Comparison of ENCODE assay signal across 25 cellular contexts in genomic region chr6:39084506-39084905, GRCh38. TPM values are rescaled to one million over a fixed set of nuclear protein-coding genes. Genes with fewer than 3 reads are reported as not detected.
A peak's percentile ranks its signal among the peaks of the same experiment; 100 is the strongest.
DNase-seq lines count a peak whose midpoint lies in the region; ATAC-seq, FAIRE-seq and TF ChIP-seq lines count a peak whose summit lies in the region.
"Had no signal": no experiment of that assay in that cellular context is flagged by ENCODE, and none has a peak within 500 bp of the region (broad histone marks: within the 10 kb centered on the region; RNA-seq: fewer than 3 reads in every experiment).

No MANE protein-coding gene starts in this region.

- H2AK5ac ChIP-seq in H1 (ENCODE audit: low read depth, low read length), result no peak overlapping the region

- H3K23me2 ChIP-seq in H1 (ENCODE audit: low read depth, low read length), result no peaks in the 10 kb centered on the region; the same call in 1 of the 2 replicates

- H2BK20ac ChIP-seq in H1 (ENCODE audit: low read length), result 0 out of 2 replicates have a peak overlapping the region, but pooled peaks have one; percentile 61

- intact Hi-C loops in psoas muscle (cut with DNase I), result loop anchor here in 1 of 2 donors (10.0 kb wide), 1 partner anchor 220 kb away; no protein-coding TSS in a partner anchor

- H3K9me3 Mint-ChIP-seq in activated CD4-positive, alpha-beta T cell treated with anti-CD3 and anti-CD28 coated beads, Interleukin-2, amount 10 ng/mL, durations not matched to agents 7 days and 5 days, result no peaks in the 10 kb centered on the region
- H3K9me3 Mint-ChIP-seq: HFFc6; stimulated activated naive CD8-positive, alpha-beta T cell treated with anti-CD3 and anti-CD28 coated beads, Interleukin-15, Interleukin-2, amounts not matched to agents 100 ng/mL and 50 ng/mL, for 24 hours had no signal

- ATAC-seq in psoas muscle, result no peak
- ATAC-seq: activated CD4-positive, alpha-beta T cell treated with anti-CD3 and anti-CD28 coated beads for 36 hours; body of pancreas had no signal

- CTCF ChIA-PET in H1 (lab: Charles Lee; ENCODE audit: partially characterized antibody), result interaction anchor here (0.6 to 12.5 kb wide), 10 partner anchors 17 to 838 kb away, joined by 3 to 153 read pairs (median 4); no protein-coding TSS in a partner anchor
- CTCF ChIA-PET in activated CD4-positive, alpha-beta T cell treated with anti-CD3 and anti-CD28 coated beads, Interleukin-2, amount 10 ng/mL, durations not matched to agents 7 days and 5 days (lab: Charles Lee), result interaction anchor here (1.4 to 1.8 kb wide), 3 partner anchors 9 to 24 kb away, joined by 4 to 5 read pairs (median 4); no protein-coding TSS in a partner anchor

- H2AFZ ChIP-seq in H1 (ENCODE audit: low read length), result no peak overlapping the region

- WGBS in H1 (ENCODE audit: extremely low coverage in 1 of 2, insufficient coverage in 1 of 2, insufficient read length in 1 of 2, insufficient replicate concordance in 2 of 2, low coverage in 1 of 2, low lambda C conversion rate in 2 of 2, missing lambda C conversion rate in 1 of 2), 2 experiments, result 90% methylated on average over 7 of the region's 7 CpGs; no CpG with 5 or more reads in 1 of the 2 experiments
- 59 to 76% (median 70%) methylated on average over 7 of the region's 7 CpGs for WGBS in psoas muscle, 3 donors

- no peak overlapping the region for H4K8ac ChIP-seq in H1 (ENCODE audit: extremely low read depth, insufficient read depth, low read length)

- H3K4me3 ChIP-seq in H1 (ENCODE audit: extremely low read depth in 1 of 4, insufficient read depth in 2 of 4, low read depth in 3 of 4, low read length in 4 of 4) (no peak overlapping the region), muscle layer of duodenum (ENCODE audit: low read depth in 1 of 2, low read length in 2 of 2) (no peak overlapping the region), psoas muscle (no peak overlapping the region)
- H3K4me3 ChIP-seq: body of pancreas, tibial nerve had no signal

- H4K91ac ChIP-seq in H1 (replicated peaks; ENCODE audit: insufficient read length, low read length), result no peak overlapping the region

- no peak overlapping the region for H3K27ac Mint-ChIP-seq in activated CD4-positive, alpha-beta T cell treated with anti-CD3 and anti-CD28 coated beads, Interleukin-2, amount 10 ng/mL, durations not matched to agents 7 days and 5 days
- H3K27ac Mint-ChIP-seq: activated CD4-positive, alpha-beta T cell treated with anti-CD3 and anti-CD28 coated beads for 36 hours; HFFc6; stimulated activated naive CD8-positive, alpha-beta T cell treated with anti-CD3 and anti-CD28 coated beads, Interleukin-15, Interleukin-2, amounts not matched to agents 100 ng/mL and 50 ng/mL, for 24 hours had no signal

- no peak overlapping the region for H3K4ac ChIP-seq in H1 (replicated peaks; ENCODE audit: insufficient read length, low read depth, low read length)

- no peaks in the 10 kb centered on the region for H4K20me1 ChIP-seq in H1 (replicated peaks in 1 of 2; ENCODE audit: control insufficient read depth in 1 of 2, insufficient read depth in 2 of 2, low read length in 2 of 2)

- POLR2A ChIA-PET in H1 (lab: Charles Lee; ENCODE audit: partially characterized antibody), result interaction anchor here (1.2 kb wide), 1 partner anchor 9 kb away, joined by 4 read pairs; no protein-coding TSS in a partner anchor
- POLR2A ChIA-PET in activated CD4-positive, alpha-beta T cell treated with anti-CD3 and anti-CD28 coated beads, Interleukin-2, amount 10 ng/mL, durations not matched to agents 7 days and 5 days (lab: Charles Lee), result no interaction called here

- no peak for FAIRE-seq in H1 (lab: Jason Lieb, UNC)

- TF ChIP-seq EP300 in H1 (IDR thresholded peaks at IDR 0.05; ENCODE audit: borderline replicate concordance in 1 of 2, low read depth in 2 of 2, low read length in 2 of 2), result no peak

- H4K5ac ChIP-seq in H1 (ENCODE audit: insufficient read length, low read depth, low read length), result no peak overlapping the region

- H3K27me3 ChIP-seq in H1 (replicated peaks in 1 of 4; ENCODE audit: control insufficient read depth in 3 of 4, extremely low read depth in 1 of 4, insufficient read depth in 3 of 4, low read length in 3 of 4) (no peaks in the 10 kb centered on the region), muscle layer of duodenum (ENCODE audit: low read depth, low read length) (no peaks in the 10 kb centered on the region), psoas muscle (ENCODE audit: insufficient read depth in 3 of 3, low read length in 2 of 3) (no peaks in the 10 kb centered on the region)
- H3K27me3 ChIP-seq: body of pancreas had no signal

- TF ChIP-seq CTCF in GM13976 (IDR thresholded peaks at IDR 0.05; ENCODE audit: borderline replicate concordance, control extremely low read depth, extremely low read depth, insufficient read depth, missing control alignments), result no peak
- no peak for TF ChIP-seq CTCF in H1 (IDR thresholded peaks at IDR 0.05; ENCODE audit: control extremely low read depth in 1 of 3, insufficient read depth in 1 of 3, low read depth in 1 of 3, low read length in 3 of 3)
- TF ChIP-seq CTCF in psoas muscle (IDR thresholded peaks at IDR 0.05), result no peak

- H3K36me3 Mint-ChIP-seq in activated CD4-positive, alpha-beta T cell treated with anti-CD3 and anti-CD28 coated beads, Interleukin-2, amount 10 ng/mL, durations not matched to agents 7 days and 5 days (ENCODE audit: low read depth), result no peaks in the 10 kb centered on the region

- H2BK120ac ChIP-seq in H1 (replicated peaks; ENCODE audit: low read depth, low read length), result no peak overlapping the region

- no peak overlapping the region for H3K18ac ChIP-seq in H1 (ENCODE audit: extremely low read depth, low read length)

- H3K4me1 Mint-ChIP-seq in activated CD4-positive, alpha-beta T cell treated with anti-CD3 and anti-CD28 coated beads, Interleukin-2, amount 10 ng/mL, durations not matched to agents 7 days and 5 days, result peaks cover 5% of the 10 kb centered on the region

- H2BK12ac ChIP-seq in H1 (ENCODE audit: low read depth, low read length), result peak overlapping the region; percentile 50; the same call in 1 of the 2 replicates

- H3K4me2 ChIP-seq in H1 (ENCODE audit: insufficient read depth in 1 of 2, low read depth in 2 of 2, low read length in 2 of 2), result no peak overlapping the region

- DNase-seq in NCI-H2029 (lab: John Stamatoyannopoulos, UW) (peak; percentile 19), NCI-H2029 treated with DMSO at 0.1 percent for 48 hours (lab: John Stamatoyannopoulos, UW) (no peak), GM13976 (ENCODE audit: low spot score) (peak; percentile 8), H1 (ENCODE audit: low read depth in 1 of 2, low spot score in 2 of 2) (no peak), psoas muscle (no peak), hepatic stellate cell (ENCODE audit: low spot score) (no peak)
- DNase-seq in activated CD4-positive, alpha-beta T cell treated with anti-CD3 and anti-CD28 coated beads, Interleukin-2, amount 10 ng/mL, durations not matched to agents 7 days and 5 days, result no peak
- DNase-seq: 8988T; activated CD4-positive, alpha-beta T cell treated with anti-CD3 and anti-CD28 coated beads for 36 hours; activated T-cell treated with anti-CD3 and anti-CD28 coated beads, Interleukin-2, amount 50 U/mL, for 48 hours; body of pancreas; DND-41; effector CD4-positive, alpha-beta T cell; glutamatergic neuron; HFFc6; mesenchymal stem cell; NCI-H146; NCI-H524 treated with DMSO at 0.1 percent for 48 hours; SIG-M5 had no signal

- no peaks in the 10 kb centered on the region for H3K79me2 ChIP-seq in H1 (ENCODE audit: control insufficient read depth in 1 of 2, insufficient read depth in 2 of 2, low read length in 2 of 2)

- no peak overlapping the region for H3K56ac ChIP-seq in H1 (replicated peaks; ENCODE audit: insufficient read length, low read depth, low read length)

- H3K9me3 ChIP-seq in H1 (ENCODE audit: insufficient read depth in 2 of 2, low read depth in 1 of 2, low read length in 1 of 2) (no peaks in the 10 kb centered on the region), muscle layer of duodenum (ENCODE audit: control insufficient read depth in 1 of 2, low read length in 2 of 2) (no peaks in the 10 kb centered on the region), psoas muscle (no peaks in the 10 kb centered on the region)
- H3K9me3 ChIP-seq: body of pancreas, tibial nerve had no signal

- H3K23ac ChIP-seq in H1 (ENCODE audit: insufficient read length), result no peak overlapping the region

- in situ Hi-C loops in GM13976 (cut with MboI; ENCODE audit: low sequenced_read_pairs, unreplicated experiment), result no loop called here

- H3K79me1 ChIP-seq in H1 (ENCODE audit: low read depth, low read length), result no peaks in the 10 kb centered on the region

- no peak overlapping the region for H3K14ac ChIP-seq in H1 (ENCODE audit: insufficient read length)

- H3K27ac ChIP-seq in H1 (ENCODE audit: low read depth, low read length), result no peak overlapping the region
- peak overlapping the region; percentile 56 for H3K27ac ChIP-seq in muscle layer of duodenum (ENCODE audit: low read length)
- H3K27ac ChIP-seq in psoas muscle, result no peak overlapping the region
- H3K27ac ChIP-seq: body of pancreas, epithelial cell of prostate, tibial nerve had no signal

- TF ChIP-seq RAD21 in H1 (IDR thresholded peaks at IDR 0.05 in 1 of 2, conservative IDR thresholded peaks at IDR 0.05 in 1 of 2; ENCODE audit: low read depth in 2 of 2, low read length in 2 of 2), result no peak

- 0 out of 2 replicates have a peak overlapping the region, but pooled peaks have one; percentile 53 for H2BK15ac ChIP-seq in H1 (ENCODE audit: low read length)

- H3K9ac ChIP-seq in H1 (replicated peaks in 1 of 4; ENCODE audit: extremely low read depth in 1 of 4, low read depth in 3 of 4, low read length in 3 of 4), result no peak overlapping the region

- no peak for TF ChIP-seq POLR2A in H1 (IDR thresholded peaks at IDR 0.05; ENCODE audit: control extremely low read depth in 1 of 2, low read depth in 2 of 2, low read length in 2 of 2)

- H3K4me1 ChIP-seq in H1 (replicated peaks in 1 of 4; ENCODE audit: control insufficient read depth in 3 of 4, insufficient read depth in 4 of 4, low read length in 3 of 4), result peaks cover 4 to 29% (median 13%) of the 10 kb centered on the region in 4 experiments
- H3K4me1 ChIP-seq in muscle layer of duodenum (ENCODE audit: control insufficient read depth in 1 of 2, insufficient read depth in 2 of 2, low read length in 2 of 2), result peaks cover 0 to 12% of the 10 kb centered on the region in 2 donors
- peaks cover 27% of the 10 kb centered on the region for H3K4me1 ChIP-seq in psoas muscle

- no peak overlapping the region for H3K4me3 Mint-ChIP-seq in activated CD4-positive, alpha-beta T cell treated with anti-CD3 and anti-CD28 coated beads, Interleukin-2, amount 10 ng/mL, durations not matched to agents 7 days and 5 days
- H3K4me3 Mint-ChIP-seq: activated CD4-positive, alpha-beta T cell treated with anti-CD3 and anti-CD28 coated beads for 36 hours; HFFc6; stimulated activated naive CD8-positive, alpha-beta T cell treated with anti-CD3 and anti-CD28 coated beads, Interleukin-15, Interleukin-2, amounts not matched to agents 100 ng/mL and 50 ng/mL, for 24 hours had no signal

- H3K36me3 ChIP-seq in H1 (ENCODE audit: control insufficient read depth in 2 of 4, insufficient read depth in 4 of 4, low read length in 3 of 4), result no peaks in the 10 kb centered on the region
- no peaks in the 10 kb centered on the region for H3K36me3 ChIP-seq in muscle layer of duodenum (ENCODE audit: control insufficient read depth in 1 of 2, insufficient read depth in 2 of 2, low read length in 2 of 2)
- H3K36me3 ChIP-seq in psoas muscle (ENCODE audit: insufficient read depth in 1 of 2, low read depth in 1 of 2), result no peaks in the 10 kb centered on the region
- H3K36me3 ChIP-seq: tibial nerve had no signal

- no peak overlapping the region for H2BK5ac ChIP-seq in H1 (ENCODE audit: low read depth, low read length)

- H3K27me3 Mint-ChIP-seq in activated CD4-positive, alpha-beta T cell treated with anti-CD3 and anti-CD28 coated beads, Interleukin-2, amount 10 ng/mL, durations not matched to agents 7 days and 5 days, result peaks cover 20% of the 10 kb centered on the region

RNA-seq across cellular contexts. Expression of gene SAYSD1, which starts 30.5 kb away (rescaled TPM):
- 7.9 and 8.0 TPM in 2 replicates for total RNA-seq in H1 (2021; fragmentation: NEBNext Ultra II Directional; extraction: Animal tissue kit (Norgen Biotek cat#: 25700))
- polyA plus RNA-seq in H1 (2011; rRNA removed) (5.8 and 6.7 TPM in 2 replicates), psoas muscle (10 to 100 TPM in 1 of 3 donors, 1 to 10 TPM in 2; 5.4 to 12.4 (median 9.2) TPM)
- polyA plus RNA-seq in H1 (2011; cell fraction: cytosol; rRNA removed), result 6.7 TPM
- polyA plus RNA-seq in H1 (2011; cell fraction: nucleus; rRNA removed), result 3.5 TPM
- polyA plus RNA-seq in H1 (2012, experiment 1 of 2), result 5.5 to 6.8 TPM (median 6.2 TPM) in 4 replicates
- polyA plus RNA-seq in H1 (2012, experiment 2 of 2), result 4.3 TPM
- 7.8 TPM for polyA plus RNA-seq in H1 (2013, experiment 1 of 2)
- 7.8 TPM for polyA plus RNA-seq in H1 (2013, experiment 2 of 2)
- polyA minus RNA-seq in H1 (2011; rRNA and poly(A)+ RNA removed), result 6.1 and 6.6 TPM in 2 replicates
- 5.6 TPM for polyA minus RNA-seq in H1 (2011; cell fraction: cytosol; rRNA and poly(A)+ RNA removed)
- 7.7 TPM for polyA minus RNA-seq in H1 (2011; cell fraction: nucleus; rRNA and poly(A)+ RNA removed)
- 1 to 10 TPM; 4.8 to 8.2 (median 5.5) TPM for total RNA-seq in psoas muscle
- total RNA-seq in activated CD4-positive, alpha-beta T cell treated with anti-CD3 and anti-CD28 coated beads, Interleukin-2, amount 10 ng/mL, durations not matched to agents 7 days and 5 days, result 10 to 100 TPM; 14.3 to 15.1 TPM

RNA-seq across cellular contexts. Expression of gene GLP1R, which starts 35.9 kb away (rescaled TPM):
- 2.6 and 3.0 TPM in 2 replicates for total RNA-seq in H1 (2021; fragmentation: NEBNext Ultra II Directional; extraction: Animal tissue kit (Norgen Biotek cat#: 25700))
- polyA plus RNA-seq in H1 (2011; rRNA removed) (2.7 TPM in 2 replicates), psoas muscle (not detected)
- 3.2 TPM for polyA plus RNA-seq in H1 (2011; cell fraction: cytosol; rRNA removed)
- polyA plus RNA-seq in H1 (2011; cell fraction: nucleus; rRNA removed), result 7.3 TPM
- 1.9 to 2.3 TPM (median 2.2 TPM) in 4 replicates for polyA plus RNA-seq in H1 (2012, experiment 1 of 2)
- polyA plus RNA-seq in H1 (2012, experiment 2 of 2), result 0.79 TPM
- 1.9 TPM for polyA plus RNA-seq in H1 (2013, experiment 1 of 2)
- 2.1 TPM for polyA plus RNA-seq in H1 (2013, experiment 2 of 2)
- 5.1 and 6.2 TPM in 2 replicates for polyA minus RNA-seq in H1 (2011; rRNA and poly(A)+ RNA removed)
- polyA minus RNA-seq in H1 (2011; cell fraction: cytosol; rRNA and poly(A)+ RNA removed), result 1.5 TPM
- 3.6 TPM for polyA minus RNA-seq in H1 (2011; cell fraction: nucleus; rRNA and poly(A)+ RNA removed)
- total RNA-seq in psoas muscle, result not detected
- total RNA-seq in activated CD4-positive, alpha-beta T cell treated with anti-CD3 and anti-CD28 coated beads, Interleukin-2, amount 10 ng/mL, durations not matched to agents 7 days and 5 days, result not detected
- total RNA-seq: chondrocyte, HFFc6, pulmonary artery endothelial cell had no signal

Comparison
In these comparisons a context has a peak if more than half of its experiments do, and no peak if none do; other contexts are left out.
1. DNase-seq: peak in NCI-H2029 (single experiment) and GM13976 (single experiment); none in NCI-H2029 treated with DMSO at 0.1 percent for 48 hours (single experiment), H1 (0 of 2), psoas muscle (0 of 2), activated CD4-positive, alpha-beta T cell treated with anti-CD3 and anti-CD28 coated beads, Interleukin-2, amount 10 ng/mL, durations not matched to agents 7 days and 5 days (single experiment) and hepatic stellate cell (single experiment).